In the genomic region with DNA sequence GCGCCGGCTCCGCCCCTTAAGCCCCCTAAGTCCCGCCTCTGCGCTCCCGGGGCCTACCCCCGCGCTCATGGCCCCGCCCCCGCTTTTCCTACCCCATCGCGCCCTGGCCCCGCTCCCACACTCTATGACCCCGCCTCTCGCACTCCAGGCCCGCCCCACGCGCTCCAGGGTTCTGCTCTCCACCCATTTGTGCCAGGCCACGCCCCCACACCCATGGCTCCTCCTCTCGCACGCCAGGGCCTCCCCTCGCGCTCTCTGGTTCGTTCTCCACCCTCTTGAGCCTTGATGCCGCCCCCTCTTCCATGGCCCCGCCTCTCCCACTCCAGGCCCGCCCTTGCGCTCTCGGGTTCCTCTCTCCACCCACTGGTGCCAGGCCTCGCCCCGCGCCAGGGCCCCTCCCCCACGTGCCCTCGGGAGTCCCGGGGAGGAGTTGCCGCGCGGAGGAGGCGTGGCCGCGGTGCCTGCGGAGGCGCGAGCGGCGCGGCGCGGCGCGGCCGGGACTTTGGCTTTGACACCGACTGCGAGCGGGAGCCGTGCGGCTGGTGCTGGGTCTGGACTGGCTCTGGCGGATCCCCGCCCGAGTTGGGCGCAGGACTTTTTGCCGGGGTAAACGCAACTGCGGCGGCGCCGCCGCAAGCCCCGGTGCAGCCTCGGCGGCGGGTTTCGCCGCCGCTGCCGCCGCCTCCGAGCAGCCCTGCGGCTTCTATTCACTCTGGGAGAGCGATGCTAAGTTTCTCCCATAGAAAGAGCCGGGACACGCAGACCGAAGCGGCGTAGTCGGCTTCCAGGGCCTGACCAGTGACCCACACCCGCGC, we compare ENCODE assay signal across 1 cellular context.
TF ChIP-seq lines count a peak whose summit lies in the region.

TSS of gene EEPD1 (plus strand) at position 499 of the 815 bp plus-strand sequence. CDS start 1,071 bp downstream, outside the sequence.

TF ChIP-seq in HepG2, 621 proteins besides CTCF, POLR2A, EP300 and RAD21 (continued from another document and continues in another):
- TF ChIP-seq ZUFSP (CRISPR knock-in tag; IDR thresholded peaks at IDR 0.05; ENCODE audit: borderline replicate concordance) = no peak
- no peak for TF ChIP-seq ZNF101 (CRISPR knock-in tag; IDR thresholded peaks at IDR 0.05; ENCODE audit: borderline replicate concordance, low read depth)
- no peak for TF ChIP-seq PRDM10 (CRISPR knock-in tag; IDR thresholded peaks at IDR 0.05; ENCODE audit: low read depth)
- no peak for TF ChIP-seq ZNF224 (CRISPR knock-in tag; IDR thresholded peaks at IDR 0.05)
- 0 out of 2 replicates have a peak, but pooled peaks have one; percentile 60 for TF ChIP-seq SPEN (CRISPR knock-in tag; IDR thresholded peaks at IDR 0.05; ENCODE audit: low read depth)
- TF ChIP-seq ZBTB49 (CRISPR knock-in tag; IDR thresholded peaks at IDR 0.05; ENCODE audit: borderline replicate concordance) = no peak
- TF ChIP-seq HNF4A (CRISPR knock-in tag; IDR thresholded peaks at IDR 0.05) = no peak
- peak; percentile 35; the same call in 1 of the 2 replicates for TF ChIP-seq YEATS4 (CRISPR knock-in tag; IDR thresholded peaks at IDR 0.05; ENCODE audit: borderline replicate concordance)
- TF ChIP-seq ELK4 (CRISPR knock-in tag; IDR thresholded peaks at IDR 0.05; ENCODE audit: borderline replicate concordance) = no peak
- TF ChIP-seq NCOA2 (CRISPR knock-in tag; IDR thresholded peaks at IDR 0.05) = no peak; the same call in 1 of the 2 replicates
- TF ChIP-seq ZNF30 (CRISPR knock-in tag; IDR thresholded peaks at IDR 0.05) = no peak
- peak; percentile 74; the same call in 1 of the 2 replicates for TF ChIP-seq MXD3 (CRISPR knock-in tag; IDR thresholded peaks at IDR 0.05)
- peak; percentile 81 for TF ChIP-seq TBX2 (CRISPR knock-in tag; IDR thresholded peaks at IDR 0.05; ENCODE audit: borderline replicate concordance)
- TF ChIP-seq IRX3 (CRISPR knock-in tag; IDR thresholded peaks at IDR 0.05; ENCODE audit: borderline replicate concordance, low read depth) = no peak
- TF ChIP-seq MEF2D (CRISPR knock-in tag; IDR thresholded peaks at IDR 0.05) = peak; percentile 73
- peak; percentile 56; the same call in 1 of the 2 replicates for TF ChIP-seq THAP11 (CRISPR knock-in tag; IDR thresholded peaks at IDR 0.05)
- TF ChIP-seq ZBTB3 (CRISPR knock-in tag; IDR thresholded peaks at IDR 0.05; ENCODE audit: borderline replicate concordance, low read depth) = no peak
- TF ChIP-seq ZNF839 (CRISPR knock-in tag; IDR thresholded peaks at IDR 0.05; ENCODE audit: borderline replicate concordance) = no peak
- TF ChIP-seq FOXK2 (IDR thresholded peaks at IDR 0.05) = no peak; the same call in 1 of the 2 replicates
- TF ChIP-seq ZNF703 (CRISPR knock-in tag; IDR thresholded peaks at IDR 0.05; ENCODE audit: borderline replicate concordance) = no peak; the same call in 1 of the 2 replicates
- peak; percentile 83 for TF ChIP-seq TAF1 (CRISPR knock-in tag; IDR thresholded peaks at IDR 0.05)
- TF ChIP-seq, protein P1, sequence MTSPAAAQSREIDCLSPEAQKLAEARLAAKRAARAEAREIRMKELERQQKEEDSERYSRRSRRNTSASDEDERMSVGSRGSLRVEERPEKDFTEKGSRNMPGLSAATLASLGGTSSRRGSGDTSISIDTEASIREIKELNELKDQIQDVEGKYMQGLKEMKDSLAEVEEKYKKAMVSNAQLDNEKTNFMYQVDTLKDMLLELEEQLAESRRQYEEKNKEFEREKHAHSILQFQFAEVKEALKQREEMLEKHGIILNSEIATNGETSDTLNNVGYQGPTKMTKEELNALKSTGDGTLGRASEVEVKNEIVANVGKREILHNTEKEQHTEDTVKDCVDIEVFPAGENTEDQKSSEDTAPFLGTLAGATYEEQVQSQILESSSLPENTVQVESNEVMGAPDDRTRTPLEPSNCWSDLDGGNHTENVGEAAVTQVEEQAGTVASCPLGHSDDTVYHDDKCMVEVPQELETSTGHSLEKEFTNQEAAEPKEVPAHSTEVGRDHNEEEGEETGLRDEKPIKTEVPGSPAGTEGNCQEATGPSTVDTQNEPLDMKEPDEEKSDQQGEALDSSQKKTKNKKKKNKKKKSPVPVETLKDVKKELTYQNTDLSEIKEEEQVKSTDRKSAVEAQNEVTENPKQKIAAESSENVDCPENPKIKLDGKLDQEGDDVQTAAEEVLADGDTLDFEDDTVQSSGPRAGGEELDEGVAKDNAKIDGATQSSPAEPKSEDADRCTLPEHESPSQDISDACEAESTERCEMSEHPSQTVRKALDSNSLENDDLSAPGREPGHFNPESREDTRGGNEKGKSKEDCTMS (CRISPR knock-in tag; conservative IDR thresholded peaks at IDR 0.05) = no peak
- no peak for TF ChIP-seq ZNF12 (CRISPR knock-in tag; IDR thresholded peaks at IDR 0.05)
- TF ChIP-seq HNRNPLL (IDR thresholded peaks at IDR 0.05; ENCODE audit: low read depth, low read length, poor library complexity, severe bottlenecking) = peak; percentile 94
- TF ChIP-seq ZNF746 (CRISPR knock-in tag; IDR thresholded peaks at IDR 0.05) = no peak
- peak; percentile 72 for TF ChIP-seq MXD4 (CRISPR knock-in tag; IDR thresholded peaks at IDR 0.05)
- no peak for TF ChIP-seq ATAD3A (CRISPR knock-in tag; IDR thresholded peaks at IDR 0.05)
- TF ChIP-seq PRMT3 (CRISPR knock-in tag; IDR thresholded peaks at IDR 0.05; ENCODE audit: borderline replicate concordance, low read depth) = no peak
- 0 out of 2 replicates have a peak, but pooled peaks have one; percentile 46 for TF ChIP-seq AKAP8 (CRISPR knock-in tag; IDR thresholded peaks at IDR 0.05)
- no peak for TF ChIP-seq FOXC1 (CRISPR knock-in tag; IDR thresholded peaks at IDR 0.05; ENCODE audit: borderline replicate concordance)
- TF ChIP-seq MYNN (CRISPR knock-in tag; IDR thresholded peaks at IDR 0.05; ENCODE audit: low read depth) = no peak
- no peak for TF ChIP-seq NR2F6 (IDR thresholded peaks at IDR 0.05)
- no peak; the same call in 1 of the 2 replicates for TF ChIP-seq NR2F6 (CRISPR knock-in tag; IDR thresholded peaks at IDR 0.05)
- TF ChIP-seq BATF2 (CRISPR knock-in tag; IDR thresholded peaks at IDR 0.05) = no peak
- TF ChIP-seq NFIB (CRISPR knock-in tag; IDR thresholded peaks at IDR 0.05; ENCODE audit: borderline replicate concordance) = no peak
- no peak for TF ChIP-seq EHMT2 (IDR thresholded peaks at IDR 0.05; ENCODE audit: borderline replicate concordance, low read depth, low read length)
- no peak for TF ChIP-seq SNAI1 (CRISPR knock-in tag; IDR thresholded peaks at IDR 0.05; ENCODE audit: borderline replicate concordance)
- TF ChIP-seq ZBTB38 (CRISPR knock-in tag; IDR thresholded peaks at IDR 0.05) = peak; percentile 68; the same call in 1 of the 2 replicates
- no peak for TF ChIP-seq KDM6A (CRISPR knock-in tag; IDR thresholded peaks at IDR 0.05; ENCODE audit: low read depth)
- TF ChIP-seq ZNF710 (CRISPR knock-in tag; IDR thresholded peaks at IDR 0.05; ENCODE audit: borderline replicate concordance) = peak; percentile 28; the same call in 1 of the 2 replicates
- no peak for TF ChIP-seq ZNF552 (CRISPR knock-in tag; IDR thresholded peaks at IDR 0.05; ENCODE audit: borderline replicate concordance)
- TF ChIP-seq SMARCE1 (IDR thresholded peaks at IDR 0.05; ENCODE audit: borderline replicate concordance) = no peak
- no peak for TF ChIP-seq GATA4 (IDR thresholded peaks at IDR 0.05; ENCODE audit: borderline replicate concordance, low read depth)
- TF ChIP-seq, protein P2, sequence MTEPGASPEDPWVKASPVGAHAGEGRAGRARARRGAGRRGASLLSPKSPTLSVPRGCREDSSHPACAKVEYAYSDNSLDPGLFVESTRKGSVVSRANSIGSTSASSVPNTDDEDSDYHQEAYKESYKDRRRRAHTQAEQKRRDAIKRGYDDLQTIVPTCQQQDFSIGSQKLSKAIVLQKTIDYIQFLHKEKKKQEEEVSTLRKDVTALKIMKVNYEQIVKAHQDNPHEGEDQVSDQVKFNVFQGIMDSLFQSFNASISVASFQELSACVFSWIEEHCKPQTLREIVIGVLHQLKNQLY (CRISPR knock-in tag; IDR thresholded peaks at IDR 0.05) = peak; percentile 46; the same call in 1 of the 2 replicates
- no peak for TF ChIP-seq DPF2 (CRISPR knock-in tag; IDR thresholded peaks at IDR 0.05; ENCODE audit: borderline replicate concordance, low read depth)
- no peak for TF ChIP-seq ZNF3 (CRISPR knock-in tag; IDR thresholded peaks at IDR 0.05)
